Comparison of ENCODE assay signal across 1 cellular context in the genomic region with DNA sequence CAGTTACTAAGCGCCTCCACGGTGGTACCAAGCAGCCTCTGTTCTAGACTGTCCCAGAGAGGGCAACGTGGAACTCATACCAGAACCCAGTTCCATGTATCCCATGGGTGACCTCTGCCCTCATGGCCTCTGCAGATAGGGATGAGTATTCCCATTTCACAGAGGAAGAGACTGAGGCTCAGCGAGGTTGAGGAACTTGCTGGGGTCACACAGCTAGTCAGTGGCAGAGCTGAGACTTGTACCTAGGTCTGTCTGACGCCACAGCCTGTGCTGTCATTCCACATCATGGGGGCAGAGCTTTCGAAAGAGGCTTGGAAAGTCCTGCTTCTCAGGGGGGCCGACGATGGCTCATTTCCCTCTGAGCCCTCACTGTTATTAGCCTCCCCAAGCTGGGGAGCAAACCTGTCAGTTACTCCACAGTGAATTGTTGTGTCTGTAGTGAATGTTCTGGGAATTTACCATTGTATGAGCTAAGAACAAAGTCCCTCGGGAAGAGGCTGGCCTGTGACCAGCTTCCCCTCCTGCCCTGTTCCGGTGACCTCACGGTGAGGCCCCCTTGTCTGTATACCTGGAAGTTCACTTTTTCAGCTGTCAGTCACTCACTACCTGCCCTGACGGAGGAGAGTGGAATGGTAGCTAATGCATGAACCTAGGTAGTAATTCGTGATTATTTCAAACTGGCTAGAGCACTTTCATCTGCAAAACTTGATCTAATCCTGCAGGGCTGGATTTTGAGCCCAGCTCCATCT.
TF ChIP-seq lines count a peak whose summit lies in the region.

No MANE protein-coding gene starts in this region.

TF ChIP-seq in HepG2, 621 proteins besides CTCF, POLR2A, EP300 and RAD21 (continued from another document and continues in another):
- TF ChIP-seq, protein P1, sequence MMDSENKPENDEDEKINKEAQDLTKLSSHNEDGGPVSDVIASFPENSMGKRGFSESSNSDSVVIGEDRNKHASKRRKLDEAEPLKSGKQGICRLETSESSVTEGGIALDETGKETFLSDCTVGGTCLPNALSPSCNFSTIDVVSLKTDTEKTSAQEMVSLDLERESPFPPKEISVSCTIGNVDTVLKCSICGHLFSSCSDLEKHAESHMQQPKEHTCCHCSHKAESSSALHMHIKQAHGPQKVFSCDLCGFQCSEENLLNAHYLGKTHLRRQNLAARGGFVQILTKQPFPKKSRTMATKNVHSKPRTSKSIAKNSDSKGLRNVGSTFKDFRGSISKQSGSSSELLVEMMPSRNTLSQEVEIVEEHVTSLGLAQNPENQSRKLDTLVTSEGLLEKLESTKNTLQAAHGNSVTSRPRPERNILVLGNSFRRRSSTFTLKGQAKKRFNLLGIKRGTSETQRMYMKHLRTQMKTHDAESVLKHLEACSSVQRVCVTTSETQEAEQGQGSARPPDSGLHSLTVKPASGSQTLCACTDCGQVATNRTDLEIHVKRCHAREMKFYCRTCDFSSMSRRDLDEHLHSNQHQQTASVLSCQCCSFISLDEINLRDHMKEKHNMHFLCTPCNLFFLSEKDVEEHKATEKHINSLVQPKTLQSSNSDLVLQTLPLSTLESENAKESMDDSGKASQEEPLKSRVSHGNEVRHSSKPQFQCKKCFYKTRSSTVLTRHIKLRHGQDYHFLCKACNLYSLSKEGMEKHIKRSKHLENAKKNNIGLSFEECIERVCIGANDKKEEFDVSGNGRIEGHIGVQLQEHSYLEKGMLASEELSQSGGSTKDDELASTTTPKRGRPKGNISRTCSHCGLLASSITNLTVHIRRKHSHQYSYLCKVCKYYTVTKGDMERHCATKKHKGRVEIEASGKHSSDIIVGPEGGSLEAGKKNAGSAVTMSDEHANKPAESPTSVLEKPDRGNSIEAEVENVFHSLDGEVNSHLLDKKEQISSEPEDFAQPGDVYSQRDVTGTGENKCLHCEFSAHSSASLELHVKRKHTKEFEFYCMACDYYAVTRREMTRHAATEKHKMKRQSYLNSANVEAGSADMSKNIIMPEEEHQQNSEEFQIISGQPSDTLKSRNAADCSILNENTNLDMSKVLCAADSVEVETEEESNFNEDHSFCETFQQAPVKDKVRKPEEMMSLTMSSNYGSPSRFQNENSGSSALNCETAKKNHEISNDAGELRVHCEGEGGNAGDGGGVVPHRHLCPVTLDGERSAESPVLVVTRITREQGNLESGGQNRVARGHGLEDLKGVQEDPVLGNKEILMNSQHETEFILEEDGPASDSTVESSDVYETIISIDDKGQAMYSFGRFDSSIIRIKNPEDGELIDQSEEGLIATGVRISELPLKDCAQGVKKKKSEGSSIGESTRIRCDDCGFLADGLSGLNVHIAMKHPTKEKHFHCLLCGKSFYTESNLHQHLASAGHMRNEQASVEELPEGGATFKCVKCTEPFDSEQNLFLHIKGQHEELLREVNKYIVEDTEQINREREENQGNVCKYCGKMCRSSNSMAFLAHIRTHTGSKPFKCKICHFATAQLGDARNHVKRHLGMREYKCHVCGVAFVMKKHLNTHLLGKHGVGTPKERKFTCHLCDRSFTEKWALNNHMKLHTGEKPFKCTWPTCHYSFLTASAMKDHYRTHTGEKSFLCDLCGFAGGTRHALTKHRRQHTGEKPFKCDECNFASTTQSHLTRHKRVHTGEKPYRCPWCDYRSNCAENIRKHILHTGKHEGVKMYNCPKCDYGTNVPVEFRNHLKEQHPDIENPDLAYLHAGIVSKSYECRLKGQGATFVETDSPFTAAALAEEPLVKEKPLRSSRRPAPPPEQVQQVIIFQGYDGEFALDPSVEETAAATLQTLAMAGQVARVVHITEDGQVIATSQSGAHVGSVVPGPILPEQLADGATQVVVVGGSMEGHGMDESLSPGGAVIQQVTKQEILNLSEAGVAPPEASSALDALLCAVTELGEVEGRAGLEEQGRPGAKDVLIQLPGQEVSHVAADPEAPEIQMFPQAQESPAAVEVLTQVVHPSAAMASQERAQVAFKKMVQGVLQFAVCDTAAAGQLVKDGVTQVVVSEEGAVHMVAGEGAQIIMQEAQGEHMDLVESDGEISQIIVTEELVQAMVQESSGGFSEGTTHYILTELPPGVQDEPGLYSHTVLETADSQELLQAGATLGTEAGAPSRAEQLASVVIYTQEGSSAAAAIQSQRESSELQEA (CRISPR knock-in tag; IDR thresholded peaks at IDR 0.05; ENCODE audit: not compliant biosample characterization), result no peak
- TF ChIP-seq HDAC1 (CRISPR knock-in tag; IDR thresholded peaks at IDR 0.05) (0 out of 2 replicates have a peak, but pooled peaks have one; percentile 32), ZFYVE20 (CRISPR knock-in tag; IDR thresholded peaks at IDR 0.05; ENCODE audit: borderline replicate concordance, low read depth) (no peak), RARA (CRISPR knock-in tag; IDR thresholded peaks at IDR 0.05) (peak; percentile 88), ZBTB21 (CRISPR knock-in tag; IDR thresholded peaks at IDR 0.05) (peak; percentile 72; the same call in 1 of the 2 replicates), KDM1A (CRISPR knock-in tag; IDR thresholded peaks at IDR 0.05) (peak; percentile 27; the same call in 1 of the 2 replicates), ZNF501 (CRISPR knock-in tag; IDR thresholded peaks at IDR 0.05) (0 out of 2 replicates have a peak, but pooled peaks have one; percentile 17), ZNF207 (IDR thresholded peaks at IDR 0.05; ENCODE audit: borderline replicate concordance) (no peak), ZBTB20 (CRISPR knock-in tag; IDR thresholded peaks at IDR 0.05; ENCODE audit: borderline replicate concordance, low read depth) (0 out of 2 replicates have a peak, but pooled peaks have one; percentile 19), KAT7 (CRISPR knock-in tag; IDR thresholded peaks at IDR 0.05; ENCODE audit: borderline replicate concordance) (no peak), ZFP36 (IDR thresholded peaks at IDR 0.05; ENCODE audit: borderline replicate concordance, low read depth, low read length, partially characterized antibody) (no peak), ZNF205 (CRISPR knock-in tag; IDR thresholded peaks at IDR 0.05) (no peak), HNF4G (IDR thresholded peaks at IDR 0.05; ENCODE audit: borderline replicate concordance, low read depth, low read length) (peak; percentile 19; the same call in 1 of the 2 replicates), HNF4G (CRISPR knock-in tag; IDR thresholded peaks at IDR 0.05; ENCODE audit: borderline replicate concordance, low read depth) (no peak), RXRA (CRISPR knock-in tag; IDR thresholded peaks at IDR 0.05) (peak; percentile 52; the same call in 1 of the 2 replicates), ZNF737 (CRISPR knock-in tag; IDR thresholded peaks at IDR 0.05; ENCODE audit: borderline replicate concordance) (0 out of 2 replicates have a peak, but pooled peaks have one; percentile 33), SNAPC2 (CRISPR knock-in tag; IDR thresholded peaks at IDR 0.05) (no peak), ZNF709 (CRISPR knock-in tag; IDR thresholded peaks at IDR 0.05) (peak; percentile 29; the same call in 1 of the 2 replicates), ZNF629 (CRISPR knock-in tag; conservative IDR thresholded peaks at IDR 0.05) (peak; percentile 97), ATAD3A (CRISPR knock-in tag; IDR thresholded peaks at IDR 0.05) (no peak), HHEX (CRISPR knock-in tag; IDR thresholded peaks at IDR 0.05) (no peak), NFRKB (IDR thresholded peaks at IDR 0.05) (no peak)
- TF ChIP-seq, protein P2, sequence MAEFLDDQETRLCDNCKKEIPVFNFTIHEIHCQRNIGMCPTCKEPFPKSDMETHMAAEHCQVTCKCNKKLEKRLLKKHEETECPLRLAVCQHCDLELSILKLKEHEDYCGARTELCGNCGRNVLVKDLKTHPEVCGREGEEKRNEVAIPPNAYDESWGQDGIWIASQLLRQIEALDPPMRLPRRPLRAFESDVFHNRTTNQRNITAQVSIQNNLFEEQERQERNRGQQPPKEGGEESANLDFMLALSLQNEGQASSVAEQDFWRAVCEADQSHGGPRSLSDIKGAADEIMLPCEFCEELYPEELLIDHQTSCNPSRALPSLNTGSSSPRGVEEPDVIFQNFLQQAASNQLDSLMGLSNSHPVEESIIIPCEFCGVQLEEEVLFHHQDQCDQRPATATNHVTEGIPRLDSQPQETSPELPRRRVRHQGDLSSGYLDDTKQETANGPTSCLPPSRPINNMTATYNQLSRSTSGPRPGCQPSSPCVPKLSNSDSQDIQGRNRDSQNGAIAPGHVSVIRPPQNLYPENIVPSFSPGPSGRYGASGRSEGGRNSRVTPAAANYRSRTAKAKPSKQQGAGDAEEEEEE (CRISPR knock-in tag; IDR thresholded peaks at IDR 0.05; ENCODE audit: borderline replicate concordance), result peak; percentile 45; the same call in 1 of the 2 replicates
- TF ChIP-seq, protein P3, sequence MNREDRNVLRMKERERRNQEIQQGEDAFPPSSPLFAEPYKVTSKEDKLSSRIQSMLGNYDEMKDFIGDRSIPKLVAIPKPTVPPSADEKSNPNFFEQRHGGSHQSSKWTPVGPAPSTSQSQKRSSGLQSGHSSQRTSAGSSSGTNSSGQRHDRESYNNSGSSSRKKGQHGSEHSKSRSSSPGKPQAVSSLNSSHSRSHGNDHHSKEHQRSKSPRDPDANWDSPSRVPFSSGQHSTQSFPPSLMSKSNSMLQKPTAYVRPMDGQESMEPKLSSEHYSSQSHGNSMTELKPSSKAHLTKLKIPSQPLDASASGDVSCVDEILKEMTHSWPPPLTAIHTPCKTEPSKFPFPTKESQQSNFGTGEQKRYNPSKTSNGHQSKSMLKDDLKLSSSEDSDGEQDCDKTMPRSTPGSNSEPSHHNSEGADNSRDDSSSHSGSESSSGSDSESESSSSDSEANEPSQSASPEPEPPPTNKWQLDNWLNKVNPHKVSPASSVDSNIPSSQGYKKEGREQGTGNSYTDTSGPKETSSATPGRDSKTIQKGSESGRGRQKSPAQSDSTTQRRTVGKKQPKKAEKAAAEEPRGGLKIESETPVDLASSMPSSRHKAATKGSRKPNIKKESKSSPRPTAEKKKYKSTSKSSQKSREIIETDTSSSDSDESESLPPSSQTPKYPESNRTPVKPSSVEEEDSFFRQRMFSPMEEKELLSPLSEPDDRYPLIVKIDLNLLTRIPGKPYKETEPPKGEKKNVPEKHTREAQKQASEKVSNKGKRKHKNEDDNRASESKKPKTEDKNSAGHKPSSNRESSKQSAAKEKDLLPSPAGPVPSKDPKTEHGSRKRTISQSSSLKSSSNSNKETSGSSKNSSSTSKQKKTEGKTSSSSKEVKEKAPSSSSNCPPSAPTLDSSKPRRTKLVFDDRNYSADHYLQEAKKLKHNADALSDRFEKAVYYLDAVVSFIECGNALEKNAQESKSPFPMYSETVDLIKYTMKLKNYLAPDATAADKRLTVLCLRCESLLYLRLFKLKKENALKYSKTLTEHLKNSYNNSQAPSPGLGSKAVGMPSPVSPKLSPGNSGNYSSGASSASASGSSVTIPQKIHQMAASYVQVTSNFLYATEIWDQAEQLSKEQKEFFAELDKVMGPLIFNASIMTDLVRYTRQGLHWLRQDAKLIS (CRISPR knock-in tag; IDR thresholded peaks at IDR 0.05), result no peak
- TF ChIP-seq, protein P4, sequence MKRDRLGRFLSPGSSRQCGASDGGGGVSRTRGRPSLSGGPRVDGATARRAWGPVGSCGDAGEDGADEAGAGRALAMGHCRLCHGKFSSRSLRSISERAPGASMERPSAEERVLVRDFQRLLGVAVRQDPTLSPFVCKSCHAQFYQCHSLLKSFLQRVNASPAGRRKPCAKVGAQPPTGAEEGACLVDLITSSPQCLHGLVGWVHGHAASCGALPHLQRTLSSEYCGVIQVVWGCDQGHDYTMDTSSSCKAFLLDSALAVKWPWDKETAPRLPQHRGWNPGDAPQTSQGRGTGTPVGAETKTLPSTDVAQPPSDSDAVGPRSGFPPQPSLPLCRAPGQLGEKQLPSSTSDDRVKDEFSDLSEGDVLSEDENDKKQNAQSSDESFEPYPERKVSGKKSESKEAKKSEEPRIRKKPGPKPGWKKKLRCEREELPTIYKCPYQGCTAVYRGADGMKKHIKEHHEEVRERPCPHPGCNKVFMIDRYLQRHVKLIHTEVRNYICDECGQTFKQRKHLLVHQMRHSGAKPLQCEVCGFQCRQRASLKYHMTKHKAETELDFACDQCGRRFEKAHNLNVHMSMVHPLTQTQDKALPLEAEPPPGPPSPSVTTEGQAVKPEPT (CRISPR knock-in tag; IDR thresholded peaks at IDR 0.05; ENCODE audit: low read depth), result no peak
- TF ChIP-seq, protein P5, sequence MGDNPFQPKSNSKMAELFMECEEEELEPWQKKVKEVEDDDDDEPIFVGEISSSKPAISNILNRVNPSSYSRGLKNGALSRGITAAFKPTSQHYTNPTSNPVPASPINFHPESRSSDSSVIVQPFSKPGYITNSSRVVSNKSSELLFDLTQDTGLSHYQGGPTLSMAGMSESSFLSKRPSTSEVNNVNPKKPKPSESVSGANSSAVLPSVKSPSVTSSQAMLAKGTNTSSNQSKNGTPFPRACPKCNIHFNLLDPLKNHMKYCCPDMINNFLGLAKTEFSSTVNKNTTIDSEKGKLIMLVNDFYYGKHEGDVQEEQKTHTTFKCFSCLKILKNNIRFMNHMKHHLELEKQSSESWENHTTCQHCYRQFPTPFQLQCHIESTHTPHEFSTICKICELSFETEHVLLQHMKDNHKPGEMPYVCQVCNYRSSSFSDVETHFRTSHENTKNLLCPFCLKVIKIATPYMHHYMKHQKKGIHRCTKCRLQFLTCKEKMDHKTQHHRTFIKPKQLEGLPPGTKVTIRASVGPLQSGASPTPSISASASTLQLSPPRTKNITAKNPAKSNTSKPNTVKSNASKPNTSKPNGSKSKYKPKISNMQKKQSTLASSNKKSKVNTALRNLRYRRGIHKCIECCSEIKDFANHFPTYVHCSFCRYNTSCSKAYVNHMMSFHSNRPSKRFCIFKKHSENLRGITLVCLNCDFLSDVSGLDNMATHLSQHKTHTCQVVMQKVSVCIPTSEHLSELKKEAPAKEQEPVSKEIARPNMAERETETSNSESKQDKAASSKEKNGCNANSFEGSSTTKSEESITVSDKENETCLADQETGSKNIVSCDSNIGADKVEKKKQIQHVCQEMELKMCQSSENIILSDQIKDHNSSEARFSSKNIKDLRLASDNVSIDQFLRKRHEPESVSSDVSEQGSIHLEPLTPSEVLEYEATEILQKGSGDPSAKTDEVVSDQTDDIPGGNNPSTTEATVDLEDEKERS (CRISPR knock-in tag; IDR thresholded peaks at IDR 0.05), result 0 out of 2 replicates have a peak, but pooled peaks have one; percentile 27
- TF ChIP-seq, protein P6, sequence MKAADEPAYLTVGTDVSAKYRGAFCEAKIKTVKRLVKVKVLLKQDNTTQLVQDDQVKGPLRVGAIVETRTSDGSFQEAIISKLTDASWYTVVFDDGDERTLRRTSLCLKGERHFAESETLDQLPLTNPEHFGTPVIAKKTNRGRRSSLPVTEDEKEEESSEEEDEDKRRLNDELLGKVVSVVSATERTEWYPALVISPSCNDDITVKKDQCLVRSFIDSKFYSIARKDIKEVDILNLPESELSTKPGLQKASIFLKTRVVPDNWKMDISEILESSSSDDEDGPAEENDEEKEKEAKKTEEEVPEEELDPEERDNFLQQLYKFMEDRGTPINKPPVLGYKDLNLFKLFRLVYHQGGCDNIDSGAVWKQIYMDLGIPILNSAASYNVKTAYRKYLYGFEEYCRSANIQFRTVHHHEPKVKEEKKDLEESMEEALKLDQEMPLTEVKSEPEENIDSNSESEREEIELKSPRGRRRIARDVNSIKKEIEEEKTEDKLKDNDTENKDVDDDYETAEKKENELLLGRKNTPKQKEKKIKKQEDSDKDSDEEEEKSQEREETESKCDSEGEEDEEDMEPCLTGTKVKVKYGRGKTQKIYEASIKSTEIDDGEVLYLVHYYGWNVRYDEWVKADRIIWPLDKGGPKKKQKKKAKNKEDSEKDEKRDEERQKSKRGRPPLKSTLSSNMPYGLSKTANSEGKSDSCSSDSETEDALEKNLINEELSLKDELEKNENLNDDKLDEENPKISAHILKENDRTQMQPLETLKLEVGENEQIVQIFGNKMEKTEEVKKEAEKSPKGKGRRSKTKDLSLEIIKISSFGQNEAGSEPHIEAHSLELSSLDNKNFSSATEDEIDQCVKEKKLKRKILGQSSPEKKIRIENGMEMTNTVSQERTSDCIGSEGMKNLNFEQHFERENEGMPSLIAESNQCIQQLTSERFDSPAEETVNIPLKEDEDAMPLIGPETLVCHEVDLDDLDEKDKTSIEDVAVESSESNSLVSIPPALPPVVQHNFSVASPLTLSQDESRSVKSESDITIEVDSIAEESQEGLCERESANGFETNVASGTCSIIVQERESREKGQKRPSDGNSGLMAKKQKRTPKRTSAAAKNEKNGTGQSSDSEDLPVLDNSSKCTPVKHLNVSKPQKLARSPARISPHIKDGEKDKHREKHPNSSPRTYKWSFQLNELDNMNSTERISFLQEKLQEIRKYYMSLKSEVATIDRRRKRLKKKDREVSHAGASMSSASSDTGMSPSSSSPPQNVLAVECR (CRISPR knock-in tag; IDR thresholded peaks at IDR 0.05; ENCODE audit: borderline replicate concordance), result 0 out of 2 replicates have a peak, but pooled peaks have one; percentile 47
